Comparison of ENCODE assay signal across 21 cellular contexts in genomic region chr12:18304609-18305008, GRCh38. TPM values are rescaled to one million over a fixed set of nuclear protein-coding genes. Genes with fewer than 3 reads are reported as not detected.
A peak's percentile ranks its signal among the peaks of the same experiment; 100 is the strongest.
DNase-seq lines count a peak whose midpoint lies in the region; TF ChIP-seq lines count a peak whose summit lies in the region.
"Had no signal": no experiment of that assay in that cellular context is flagged by ENCODE, and none has a peak within 500 bp of the region (broad histone marks: within the 10 kb centered on the region; RNA-seq: fewer than 3 reads in every experiment).

No MANE protein-coding gene starts in this region.

- H3K79me2 ChIP-seq in ACC112 (ENCODE audit: control insufficient read depth, insufficient read depth, low read length, unreplicated experiment): no peaks in the 10 kb centered on the region

- TF ChIP-seq CTCF in astrocyte of the cerebellum (IDR thresholded peaks at IDR 0.05; ENCODE audit: low read depth, low read length, missing control alignments): no peak
- TF ChIP-seq CTCF in glutamatergic neuron (IDR thresholded peaks at IDR 0.05; ENCODE audit: partially characterized antibody, unreplicated experiment): no peak
- TF ChIP-seq CTCF in GM20000 (IDR thresholded peaks at IDR 0.05; ENCODE audit: extremely low read depth, missing control alignments): no peak

- H3K4me3 ChIP-seq in ACC112 (ENCODE audit: low read depth, low read length) (no peak overlapping the region), SJCRH30 (no peak overlapping the region), astrocyte of the cerebellum (ENCODE audit: low read depth, low read length) (no peak overlapping the region)
- H3K4me3 ChIP-seq: A549, BLaER1 had no signal

- H3K36me3 Mint-ChIP-seq in glutamatergic neuron (ENCODE audit: unreplicated experiment): peaks cover 6% of the 10 kb centered on the region
- H3K36me3 Mint-ChIP-seq: CD14-positive monocyte; CD4-positive, alpha-beta memory T cell; CD4-positive, CD25-positive, alpha-beta regulatory T cell; CD8-positive, alpha-beta memory T cell had no signal

- no peaks in the 10 kb centered on the region for H3K27me3 ChIP-seq in ACC112 (ENCODE audit: insufficient read depth, low read length)
- H3K27me3 ChIP-seq in SJCRH30: no peaks in the 10 kb centered on the region
- H3K27me3 ChIP-seq: BE2C, BLaER1 had no signal

- peak overlapping the region; percentile 11 for H2AFZ ChIP-seq in ACC112 (ENCODE audit: low read length, unreplicated experiment)

- no peak overlapping the region for H3K27ac ChIP-seq in ACC112 (ENCODE audit: low read depth, low read length)
- peak overlapping the region; percentile 85 for H3K27ac ChIP-seq in SJCRH30
- H3K27ac ChIP-seq: 22Rv1, A549, BLaER1 had no signal

- H3K9me3 ChIP-seq in SJCRH30 (replicated peaks): no peaks in the 10 kb centered on the region; the same call in 1 of the 2 replicates
- H3K9me3 ChIP-seq: BE2C had no signal

- no peaks in the 10 kb centered on the region for H3K4me1 ChIP-seq in ACC112 (ENCODE audit: control insufficient read depth, insufficient read depth, low read length, unreplicated experiment)
- peaks cover 9% of the 10 kb centered on the region for H3K4me1 ChIP-seq in SJCRH30
- H3K4me1 ChIP-seq: A549, BE2C, BLaER1 had no signal

- no peak overlapping the region for H3K27ac Mint-ChIP-seq in glutamatergic neuron (ENCODE audit: unreplicated experiment)
- H3K27ac Mint-ChIP-seq: CD14-positive monocyte; CD4-positive, alpha-beta memory T cell; CD4-positive, CD25-positive, alpha-beta regulatory T cell; CD8-positive, alpha-beta memory T cell had no signal

- no peak overlapping the region for H3K4me3 Mint-ChIP-seq in glutamatergic neuron (ENCODE audit: unreplicated experiment)
- H3K4me3 Mint-ChIP-seq: CD14-positive monocyte; CD4-positive, alpha-beta memory T cell; CD4-positive, CD25-positive, alpha-beta regulatory T cell; CD8-positive, alpha-beta memory T cell had no signal

- H3K4me1 Mint-ChIP-seq in glutamatergic neuron (ENCODE audit: low read depth, unreplicated experiment): no peaks in the 10 kb centered on the region
- H3K4me1 Mint-ChIP-seq: CD14-positive monocyte; CD4-positive, alpha-beta memory T cell; CD4-positive, CD25-positive, alpha-beta regulatory T cell; CD8-positive, alpha-beta memory T cell had no signal

- in situ Hi-C loops in astrocyte of the cerebellum (cut with HindIII; ENCODE audit: low sequenced_read_pairs): no loop called here

- peak in 1 of 2 experiments; percentile 50 for DNase-seq in SJCRH30
- DNase-seq in astrocyte of the cerebellum (ENCODE audit: low read depth): peak; percentile 15
- peak; percentile 23 for DNase-seq in putamen (ENCODE audit: low spot score)
- no peak for DNase-seq in glutamatergic neuron
- no peak for DNase-seq in GM20000 (ENCODE audit: low spot score)
- DNase-seq in cerebellar nuclear complex (lab: John Stamatoyannopoulos, UW): no peak
- DNase-seq: ACHN; BE2C; C1 segment of cervical spinal cord; CD4-positive, alpha-beta memory T cell; CD4-positive, CD25-positive, alpha-beta regulatory T cell; CD8-positive, alpha-beta memory T cell; COR-L47; DMS79 treated with DMSO at 0.1 percent for 48 hours; GF-D8 had no signal

- H3K27me3 Mint-ChIP-seq in glutamatergic neuron (ENCODE audit: unreplicated experiment): no peaks in the 10 kb centered on the region
- H3K27me3 Mint-ChIP-seq: CD4-positive, alpha-beta memory T cell; CD4-positive, CD25-positive, alpha-beta regulatory T cell; CD8-positive, alpha-beta memory T cell had no signal

- H3K36me3 ChIP-seq in ACC112 (ENCODE audit: insufficient read depth, low read length) (peaks cover 3% of the 10 kb centered on the region; the same call in 1 of the 2 replicates), SJCRH30 (no peaks in the 10 kb centered on the region)
- H3K36me3 ChIP-seq: BE2C, BLaER1 had no signal

- H3K9me3 Mint-ChIP-seq in glutamatergic neuron (ENCODE audit: unreplicated experiment): peaks cover 2% of the 10 kb centered on the region

RNA-seq across cellular contexts. Expression of gene PIK3C2G, which starts 43.3 kb away (rescaled TPM):
- 0.04 TPM in 1 of 2 replicates, not detected in the other for total RNA-seq in SJCRH30 (2014; rRNA removed; shearing (Covaris generic))
- not detected for total RNA-seq in glutamatergic neuron (ENCODE audit: unreplicated experiment)
- total RNA-seq: A172; CD4-positive, alpha-beta memory T cell; CD4-positive, CD25-positive, alpha-beta regulatory T cell; CD8-positive, alpha-beta memory T cell had no signal

Comparison
In these comparisons a context has a peak if more than half of its experiments do, and no peak if none do; other contexts are left out.
1. DNase-seq: peak in astrocyte of the cerebellum (single experiment) and putamen (single experiment); none in glutamatergic neuron (single experiment), GM20000 (single experiment) and cerebellar nuclear complex (0 of 2).